ENCODE assay signal across 23 cellular contexts in the genomic region with DNA sequence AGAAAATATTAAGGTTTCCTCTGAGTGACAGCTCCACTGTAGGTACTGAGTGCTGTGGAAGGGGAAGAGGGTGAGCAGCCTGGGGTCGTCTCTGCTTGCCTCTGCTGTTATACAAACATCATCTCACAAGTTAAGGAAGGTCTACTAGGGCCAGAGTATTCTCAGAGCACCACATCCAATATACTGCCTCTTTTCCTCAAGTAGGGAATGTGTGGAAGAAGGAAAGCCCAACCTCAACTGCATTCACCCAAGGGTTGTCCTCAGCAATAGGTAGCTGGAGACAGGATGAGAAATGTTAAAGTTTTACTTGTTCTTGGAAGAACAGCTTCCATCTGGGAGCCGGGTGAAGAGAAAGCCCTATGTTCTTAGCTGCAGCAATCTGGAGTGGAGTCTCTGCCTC.
"Had no signal": no experiment of that assay in that cellular context is flagged by ENCODE, and none has a peak within 500 bp of the region (broad histone marks: within the 10 kb centered on the region; RNA-seq: fewer than 3 reads in every experiment).

No MANE protein-coding gene starts in this region.

- H3K4me3 ChIP-seq: esophagus muscularis mucosa, gastrocnemius medialis, heart right ventricle, lung, pancreas, suprapubic skin, thyroid gland had no signal

- H3K36me3 ChIP-seq: esophagus muscularis mucosa, gastrocnemius medialis, heart right ventricle, pancreas, suprapubic skin, thyroid gland had no signal

- H3K36me3 Mint-ChIP-seq: immature natural killer cell; naive thymus-derived CD4-positive, alpha-beta T cell; type B pancreatic cell had no signal

- H3K4me1 Mint-ChIP-seq: immature natural killer cell; naive thymus-derived CD4-positive, alpha-beta T cell had no signal

- H3K27me3 ChIP-seq: esophagus muscularis mucosa, gastrocnemius medialis, heart right ventricle, pancreas, suprapubic skin, thyroid gland had no signal

- H3K9me3 ChIP-seq: esophagus muscularis mucosa, gastrocnemius medialis, pancreas, suprapubic skin, thyroid gland had no signal

- H3K27me3 Mint-ChIP-seq: naive thymus-derived CD4-positive, alpha-beta T cell; progenitor cell of endocrine pancreas; type B pancreatic cell had no signal

- H3K4me1 ChIP-seq: esophagus muscularis mucosa, gastrocnemius medialis, heart right ventricle, pancreas, suprapubic skin, thyroid gland had no signal

- H3K4me3 Mint-ChIP-seq: immature natural killer cell; naive thymus-derived CD4-positive, alpha-beta T cell; type B pancreatic cell had no signal

- FAIRE-seq: keratinocyte, pancreas, small intestine, urothelium cell line had no signal

- H3K9me3 Mint-ChIP-seq: type B pancreatic cell had no signal

- DNase-seq: effector memory CD4-positive, alpha-beta T cell; gastrocnemius medialis; heart right ventricle; hypothalamus; immature natural killer cell; left ventricle myocardium superior; mesenchymal stem cell; naive thymus-derived CD4-positive, alpha-beta T cell; nucleus accumbens; pancreas; right cardiac atrium; small intestine; stimulated activated CD4-positive, alpha-beta T cell treated with anti-CD3 and anti-CD28 coated beads, Interleukin-2, amount 100 ng/mL, for 48 hours; stimulated activated naive CD4-positive, alpha-beta T cell treated with Interleukin-2 at 50 U/mL for 16 hours; thyroid gland had no signal

- ATAC-seq: gastrocnemius medialis; heart right ventricle; left ventricle myocardium superior; naive thymus-derived CD4-positive, alpha-beta T cell; pancreas; right cardiac atrium had no signal

- H3K27ac ChIP-seq: epithelial cell of prostate, esophagus muscularis mucosa, gastrocnemius medialis, heart right ventricle, pancreas, suprapubic skin, thyroid gland had no signal

- H3K27ac Mint-ChIP-seq: immature natural killer cell; naive thymus-derived CD4-positive, alpha-beta T cell; progenitor cell of endocrine pancreas; type B pancreatic cell had no signal
